1 cellular context compared by ENCODE assay signal in the genomic region with DNA sequence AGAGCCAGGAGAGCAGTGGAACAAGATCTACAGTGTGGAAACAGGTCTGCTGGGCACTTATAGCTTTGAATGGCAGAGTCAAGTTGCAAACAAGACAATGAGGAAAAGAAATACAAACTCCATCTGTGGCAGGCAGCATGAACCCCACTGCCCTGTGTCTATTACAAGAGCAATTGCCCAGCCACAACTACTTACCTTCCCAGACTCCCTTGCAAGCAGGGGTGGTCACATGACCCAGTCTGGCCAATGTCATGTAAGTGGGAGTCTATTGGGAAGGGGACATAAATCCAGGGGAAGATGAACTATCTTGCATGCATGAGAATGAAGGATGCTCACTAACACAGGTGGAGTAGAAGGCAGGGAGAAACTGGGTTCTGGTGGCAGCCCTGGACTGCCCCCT.
TF ChIP-seq lines count a peak whose summit lies in the region.

No MANE protein-coding gene starts in this region.

TF ChIP-seq in K562, 482 proteins besides CTCF, POLR2A, EP300 and RAD21 (continued from another document):
- TF ChIP-seq, protein P1, sequence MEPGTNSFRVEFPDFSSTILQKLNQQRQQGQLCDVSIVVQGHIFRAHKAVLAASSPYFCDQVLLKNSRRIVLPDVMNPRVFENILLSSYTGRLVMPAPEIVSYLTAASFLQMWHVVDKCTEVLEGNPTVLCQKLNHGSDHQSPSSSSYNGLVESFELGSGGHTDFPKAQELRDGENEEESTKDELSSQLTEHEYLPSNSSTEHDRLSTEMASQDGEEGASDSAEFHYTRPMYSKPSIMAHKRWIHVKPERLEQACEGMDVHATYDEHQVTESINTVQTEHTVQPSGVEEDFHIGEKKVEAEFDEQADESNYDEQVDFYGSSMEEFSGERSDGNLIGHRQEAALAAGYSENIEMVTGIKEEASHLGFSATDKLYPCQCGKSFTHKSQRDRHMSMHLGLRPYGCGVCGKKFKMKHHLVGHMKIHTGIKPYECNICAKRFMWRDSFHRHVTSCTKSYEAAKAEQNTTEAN (CRISPR knock-in tag; IDR thresholded peaks at IDR 0.05): no peak
- TF ChIP-seq, protein P2, sequence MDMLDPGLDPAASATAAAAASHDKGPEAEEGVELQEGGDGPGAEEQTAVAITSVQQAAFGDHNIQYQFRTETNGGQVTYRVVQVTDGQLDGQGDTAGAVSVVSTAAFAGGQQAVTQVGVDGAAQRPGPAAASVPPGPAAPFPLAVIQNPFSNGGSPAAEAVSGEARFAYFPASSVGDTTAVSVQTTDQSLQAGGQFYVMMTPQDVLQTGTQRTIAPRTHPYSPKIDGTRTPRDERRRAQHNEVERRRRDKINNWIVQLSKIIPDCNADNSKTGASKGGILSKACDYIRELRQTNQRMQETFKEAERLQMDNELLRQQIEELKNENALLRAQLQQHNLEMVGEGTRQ (CRISPR knock-in tag; IDR thresholded peaks at IDR 0.05): 0 out of 2 replicates have a peak, but pooled peaks have one; percentile 32
